In genomic region chr12:107631715-107632114, GRCh38 we compare ENCODE assay signal across 13 cellular contexts. TPM values are rescaled to one million over a fixed set of nuclear protein-coding genes. Genes with fewer than 3 reads are reported as not detected.
A peak's percentile ranks its signal among the peaks of the same experiment; 100 is the strongest.
DNase-seq lines count a peak whose midpoint lies in the region; ATAC-seq and TF ChIP-seq lines count a peak whose summit lies in the region.
"Had no signal": no experiment of that assay in that cellular context is flagged by ENCODE, and none has a peak within 500 bp of the region (broad histone marks: within the 10 kb centered on the region; RNA-seq: fewer than 3 reads in every experiment).

No MANE protein-coding gene starts in this region.

- H3K79me2 ChIP-seq in H9 (ENCODE audit: insufficient read depth, low read length): no peaks in the 10 kb centered on the region
- H3K79me2 ChIP-seq in hepatocyte: no peaks in the 10 kb centered on the region

- peak; percentile 45 for ATAC-seq in body of pancreas
- no peak for ATAC-seq in left lobe of liver
- ATAC-seq: GM23338 had no signal

- H3K4me3 Mint-ChIP-seq in H9 (no peak overlapping the region), progenitor cell of endocrine pancreas (ENCODE audit: low read depth) (no peak overlapping the region)
- H3K4me3 Mint-ChIP-seq: CD14-positive monocyte; CD4-positive, alpha-beta memory T cell; GM23338 had no signal

- H3K9me3 ChIP-seq in H9 (ENCODE audit: control insufficient read depth, low read depth, low read length) (no peaks in the 10 kb centered on the region), body of pancreas (peaks cover 0 to 9% (median 0%) of the 10 kb centered on the region in 3 donors), hepatocyte (ENCODE audit: low read depth) (no peaks in the 10 kb centered on the region)
- H3K9me3 ChIP-seq: BLaER1 had no signal

- H4K5ac ChIP-seq in H9 (ENCODE audit: insufficient read length, low read depth, low read length): no peak overlapping the region

- H2AFZ ChIP-seq in H9 (ENCODE audit: low read length) (no peak overlapping the region), hepatocyte (no peak overlapping the region)
- H2AFZ ChIP-seq: GM23338 had no signal

- H3K4me3 ChIP-seq in body of pancreas (no peak overlapping the region), hepatocyte (no peak overlapping the region)
- H3K4me3 ChIP-seq: BLaER1, GM23338 had no signal

- no CpG with 5 or more reads among the region's 3 CpGs for WGBS in H9 (ENCODE audit: extremely low coverage, insufficient read length, low lambda C conversion rate)
- WGBS in body of pancreas, 2 donors: 21 to 25% methylated on average over 3 of the region's 3 CpGs
- WGBS in hepatocyte (ENCODE audit: low lambda C conversion rate, missing lambda C conversion rate): 27% methylated on average over 3 of the region's 3 CpGs

- H3K9ac ChIP-seq in H9 (ENCODE audit: extremely low read depth, insufficient read length, low read length): no peak overlapping the region
- H3K9ac ChIP-seq: BLaER1 had no signal

- no peak overlapping the region for H2BK5ac ChIP-seq in H9 (ENCODE audit: insufficient read length, low read length)

- H3K23me2 ChIP-seq in H9 (ENCODE audit: insufficient read length, low read depth, low read length, poor library complexity, severe bottlenecking): no peaks in the 10 kb centered on the region

- H3K56ac ChIP-seq in H9 (ENCODE audit: insufficient read length, low read depth, low read length): no peak overlapping the region

- no peak overlapping the region for H2BK12ac ChIP-seq in H9 (ENCODE audit: insufficient read length, low read depth, low read length)

- H3K4me2 ChIP-seq in H9 (ENCODE audit: insufficient read depth, insufficient read length, low read length) (no peak overlapping the region), hepatocyte (peak overlapping the region; percentile 54)
- H3K4me2 ChIP-seq: BLaER1, GM23338 had no signal

- H3K4me1 Mint-ChIP-seq in H9 (peaks cover 22 to 23% of the 10 kb centered on the region in 2 experiments), progenitor cell of endocrine pancreas (ENCODE audit: low read depth) (peaks cover 18% of the 10 kb centered on the region)
- H3K4me1 Mint-ChIP-seq: CD4-positive, alpha-beta memory T cell had no signal

- no peak for TF ChIP-seq POLR2A in body of pancreas (IDR thresholded peaks at IDR 0.05)

- H3K27me3 Mint-ChIP-seq in H9 (ENCODE audit: low read depth): no peaks in the 10 kb centered on the region; the same call in 1 of the 2 replicates
- no peaks in the 10 kb centered on the region for H3K27me3 Mint-ChIP-seq in progenitor cell of endocrine pancreas
- H3K27me3 Mint-ChIP-seq: CD4-positive, alpha-beta memory T cell had no signal

- H3K36me3 ChIP-seq in body of pancreas (replicated peaks in 1 of 2; ENCODE audit: insufficient read depth in 1 of 2, low read depth in 2 of 2) (no peaks in the 10 kb centered on the region), hepatocyte (replicated peaks; ENCODE audit: insufficient read depth, low read depth) (no peaks in the 10 kb centered on the region)
- H3K36me3 ChIP-seq: BLaER1 had no signal

- DNase-seq in H9 (no peak), body of pancreas (no peak), hepatocyte (ENCODE audit: low spot score) (peak; percentile 30), progenitor cell of endocrine pancreas (ENCODE audit: low spot score, unreplicated experiment) (no peak), left lobe of liver (ENCODE audit: low spot score) (no peak), COR-L47 (lab: John Stamatoyannopoulos, UW) (no peak), NCI-H128 (lab: John Stamatoyannopoulos, UW; ENCODE audit: unreplicated experiment) (no peak)
- DNase-seq: 8988T; CD4-positive, alpha-beta memory T cell; DMS 273 treated with DMSO at 0.1 percent for 48 hours had no signal

- no peaks in the 10 kb centered on the region for H3K9me2 ChIP-seq in hepatocyte (replicated peaks; ENCODE audit: insufficient read depth)

- H4K8ac ChIP-seq in H9 (replicated peaks; ENCODE audit: insufficient read length, low read depth, low read length): no peak overlapping the region

- H4K20me1 ChIP-seq in H9 (ENCODE audit: control insufficient read depth, insufficient read depth, insufficient read length): no peaks in the 10 kb centered on the region
- no peaks in the 10 kb centered on the region for H4K20me1 ChIP-seq in hepatocyte (ENCODE audit: insufficient read depth, poor library complexity, severe bottlenecking)
- H4K20me1 ChIP-seq: BLaER1 had no signal

- peaks cover 5 to 8% of the 10 kb centered on the region in 2 experiments; a peak in 3 of 5 replicates for H3K9me3 Mint-ChIP-seq in H9
- H3K9me3 Mint-ChIP-seq in progenitor cell of endocrine pancreas (ENCODE audit: low read depth): peaks cover 16% of the 10 kb centered on the region
- H3K9me3 Mint-ChIP-seq: CD4-positive, alpha-beta memory T cell had no signal

- H3K79me1 ChIP-seq in H9 (ENCODE audit: insufficient read depth, low read depth, low read length, poor library complexity, severe bottlenecking): no peaks in the 10 kb centered on the region

- H3K14ac ChIP-seq in H9 (ENCODE audit: insufficient read depth, low read length): no peak overlapping the region

- H3K23ac ChIP-seq in H9 (ENCODE audit: insufficient read length, low read depth, low read length): no peak overlapping the region

- H3K4me1 ChIP-seq in H9 (ENCODE audit: insufficient read depth, low read length) (peaks cover 15% of the 10 kb centered on the region; the same call in 1 of the 2 replicates), body of pancreas (no peaks in the 10 kb centered on the region), hepatocyte (ENCODE audit: insufficient read depth) (peaks cover 13% of the 10 kb centered on the region)

- intact Hi-C loops in body of pancreas (cut with DNase I): no loop called here

- H2AK5ac ChIP-seq in H9 (ENCODE audit: insufficient read length, low read length): no peak overlapping the region

- H3K36me3 Mint-ChIP-seq in H9 (ENCODE audit: insufficient read depth in 1 of 3, low read depth in 3 of 3) (peaks cover 0 to 13% (median 12%) of the 10 kb centered on the region in 3 experiments; a peak in 6 of 7 replicates), progenitor cell of endocrine pancreas (ENCODE audit: insufficient read depth) (peaks cover 3% of the 10 kb centered on the region)

- no peak overlapping the region for H3K4ac ChIP-seq in H9 (ENCODE audit: low read depth, low read length)

- H3T11ph ChIP-seq in H9 (ENCODE audit: low read length): no peak overlapping the region

- no peak overlapping the region for H3K27ac ChIP-seq in H9 (ENCODE audit: insufficient read length, low read depth, low read length)
- H3K27ac ChIP-seq in body of pancreas: no peak overlapping the region
- peak overlapping the region; percentile 84 for H3K27ac ChIP-seq in hepatocyte
- H3K27ac ChIP-seq: BLaER1 had no signal

- H4K91ac ChIP-seq in H9 (ENCODE audit: insufficient read length, low read depth, low read length): no peak overlapping the region

- no peaks in the 10 kb centered on the region for H3K27me3 ChIP-seq in H9 (ENCODE audit: insufficient read depth, low read length)
- H3K27me3 ChIP-seq in body of pancreas: no peaks in the 10 kb centered on the region
- H3K27me3 ChIP-seq in hepatocyte: no peaks in the 10 kb centered on the region
- H3K27me3 ChIP-seq: BLaER1 had no signal

- TF ChIP-seq CTCF in H9 (conservative IDR thresholded peaks at IDR 0.05): no peak
- no peak for TF ChIP-seq CTCF in body of pancreas (IDR thresholded peaks at IDR 0.05)
- no peak for TF ChIP-seq CTCF in hepatocyte (IDR thresholded peaks at IDR 0.05; ENCODE audit: poor library complexity)
- TF ChIP-seq CTCF in progenitor cell of endocrine pancreas (IDR thresholded peaks at IDR 0.05; ENCODE audit: unreplicated experiment): no peak

- no peak overlapping the region for H2BK20ac ChIP-seq in H9 (ENCODE audit: low read depth, low read length, poor library complexity, severe bottlenecking)

- H2BK120ac ChIP-seq in H9 (ENCODE audit: low read depth, low read length, poor library complexity, severe bottlenecking): no peak overlapping the region

- H3K18ac ChIP-seq in H9 (ENCODE audit: insufficient read length, low read depth, low read length): no peak overlapping the region

- peak overlapping the region; percentile 45; the same call in 1 of the 2 replicates for H2BK15ac ChIP-seq in H9 (ENCODE audit: low read depth, low read length)

- H3K27ac Mint-ChIP-seq in H9 (peak overlapping the region in 1 of 3 experiments; percentile 19; a peak in 2 of 7 replicates), progenitor cell of endocrine pancreas (peak overlapping the region; percentile 97)
- H3K27ac Mint-ChIP-seq: CD14-positive monocyte; CD4-positive, alpha-beta memory T cell had no signal

RNA-seq across cellular contexts. Expression of gene PWP1, which starts 53.9 kb away (rescaled TPM):
- total RNA-seq in H9 (2021) (49.7 and 53.3 TPM in 2 replicates), body of pancreas (10 to 100 TPM; 48.8 to 97.9 TPM), hepatocyte (54.8 and 64.0 TPM in 2 replicates), progenitor cell of endocrine pancreas (28.2 and 35.8 TPM in 2 replicates), left lobe of liver (13.3 TPM)
- 60.4 and 63.4 TPM in 2 replicates for polyA plus RNA-seq in hepatocyte
